Comparison of ENCODE assay signal across 22 cellular contexts in genomic region chr6:30317913-30318589, GRCh38. TPM values are rescaled to one million over a fixed set of nuclear protein-coding genes. Genes with fewer than 3 reads are reported as not detected.
DNase-seq lines count a peak whose midpoint lies in the region; ATAC-seq, FAIRE-seq and TF ChIP-seq lines count a peak whose summit lies in the region.
"Had no signal": no experiment of that assay in that cellular context is flagged by ENCODE, and none has a peak within 500 bp of the region (broad histone marks: within the 10 kb centered on the region; RNA-seq: fewer than 3 reads in every experiment).

No MANE protein-coding gene starts in this region.

- ATAC-seq in activated T-cell treated with anti-CD3 and anti-CD28 coated beads, Interleukin-2, amount 50 U/mL, for 72 hours (replicated peaks in 1 of 2) = no peak
- ATAC-seq in T-cell (replicated peaks in 1 of 4) (peak in 3 of 4 experiments; percentile 27 to 62 (median 44)), K562 (no peak), GM19397 (IDR thresholded peaks at IDR 0.05; ENCODE audit: unreplicated experiment) (no peak)
- ATAC-seq: left cardiac atrium had no signal

- peaks cover 0 to 30% of the 10 kb centered on the region in 2 donors for H3K36me3 Mint-ChIP-seq in activated T-cell treated with anti-CD3 and anti-CD28 coated beads, Interleukin-2, amount 50 U/mL, for 72 hours (ENCODE audit: insufficient read depth in 2 of 2)
- H3K36me3 Mint-ChIP-seq in T-cell = peaks cover 53% of the 10 kb centered on the region
- H3K36me3 Mint-ChIP-seq in nephron progenitor cell (ENCODE audit: low read depth) = peaks cover 81% of the 10 kb centered on the region

- H3K27ac ChIP-seq in K562 (ENCODE audit: extremely low read depth, low read depth, low read length) (no peak overlapping the region), OCI-LY7 (ENCODE audit: low read depth, low read length, poor library complexity, severe bottlenecking) (no peak overlapping the region)
- H3K27ac ChIP-seq: ascending aorta, C4-2B, neutrophil had no signal

- TF ChIP-seq RAD21 in K562 (CRISPR knock-in tag; conservative IDR thresholded peaks at IDR 0.05 in 1 of 2, IDR thresholded peaks at IDR 0.05 in 1 of 2) = no peak

- H3K4me1 ChIP-seq in K562 (replicated peaks in 1 of 2; ENCODE audit: control insufficient read depth in 2 of 2, insufficient read depth in 2 of 2, low read length in 2 of 2) = peaks cover 7 to 13% of the 10 kb centered on the region in 2 experiments; a peak in 4 of 5 replicates
- H3K4me1 ChIP-seq in OCI-LY7 (ENCODE audit: insufficient read depth, low read length, poor library complexity, severe bottlenecking) = peaks cover 10% of the 10 kb centered on the region
- H3K4me1 ChIP-seq: ascending aorta had no signal

- no peak for TF ChIP-seq POLR2A in K562 (conservative IDR thresholded peaks at IDR 0.05)

- H3K4me3 ChIP-seq in K562 (no peak overlapping the region), OCI-LY7 (ENCODE audit: low read depth, low read length, poor library complexity, severe bottlenecking) (no peak overlapping the region)
- H3K4me3 ChIP-seq: ascending aorta had no signal

- TF ChIP-seq EP300 in K562 (IDR thresholded peaks at IDR 0.05; ENCODE audit: low read length) = no peak

- H4K20me1 ChIP-seq in K562 (replicated peaks; ENCODE audit: control insufficient read depth, insufficient read depth, low read length) = peaks cover 5% of the 10 kb centered on the region; the same call in 1 of the 2 replicates
- H4K20me1 ChIP-seq in OCI-LY7 (ENCODE audit: insufficient read depth, low read length) = peaks cover 39% of the 10 kb centered on the region

- peaks cover 68% of the 10 kb centered on the region for H3K4me1 Mint-ChIP-seq in activated T-cell treated with anti-CD3 and anti-CD28 coated beads, Interleukin-2, amount 50 U/mL, for 72 hours (ENCODE audit: low read depth)
- H3K4me1 Mint-ChIP-seq in T-cell (peaks cover 73 to 79% (median 75%) of the 10 kb centered on the region in 3 donors), nephron progenitor cell (peaks cover 12% of the 10 kb centered on the region)

- no peak for DNase-seq in activated T-cell treated with anti-CD3 and anti-CD28 coated beads, Interleukin-2, amount 50 U/mL, for 72 hours
- DNase-seq in activated T-cell treated with anti-CD3 and anti-CD28 coated beads, Interleukin-2, amount 50 U/mL, for 1 hour = no peak
- DNase-seq in T-cell (peak in 2 of 34 experiments; percentile 6 to 8), K562 (ENCODE audit: extremely low read depth in 1 of 4, low spot score in 3 of 4) (no peak), nephron progenitor cell (no peak), NCI-H2227 (lab: John Stamatoyannopoulos, UW; ENCODE audit: unreplicated experiment) (no peak), OCI-LY7 (ENCODE audit: low spot score) (no peak)
- DNase-seq: activated CD4-positive, alpha-beta T cell treated with anti-CD3 and anti-CD28 coated beads for 4 hours; cerebellar nuclear complex; DMS53; effector memory CD4-positive, alpha-beta T cell; left cardiac atrium; NCI-H1930; NCI-H510A treated with DMSO at 0.1 percent for 48 hours; stimulated activated CD8-positive, alpha-beta memory T cell treated with anti-CD3 and anti-CD28 coated beads, Interleukin-4, amount 100 ng/mL, for 48 hours had no signal

- H3K27me3 ChIP-seq in K562 (ENCODE audit: control insufficient read depth in 2 of 2, insufficient read depth in 2 of 2, low read length in 2 of 2) = no peaks in the 10 kb centered on the region
- H3K27me3 ChIP-seq: ascending aorta, neutrophil had no signal

- TF ChIP-seq CTCF in K562 (IDR thresholded peaks at IDR 0.05 in 2 of 3, conservative IDR thresholded peaks at IDR 0.05 in 1 of 3; ENCODE audit: insufficient read depth in 2 of 3, low read depth in 1 of 3, low read length in 3 of 3) (no peak), nephron progenitor cell (IDR thresholded peaks at IDR 0.05) (no peak), OCI-LY7 (conservative IDR thresholded peaks at IDR 0.05; ENCODE audit: low read length) (no peak)

- H3K9me1 ChIP-seq in K562 (ENCODE audit: control insufficient read depth, insufficient read depth, low read length) = no peaks in the 10 kb centered on the region

- no peaks in the 10 kb centered on the region for H3K9me3 Mint-ChIP-seq in activated T-cell treated with anti-CD3 and anti-CD28 coated beads, Interleukin-2, amount 50 U/mL, for 72 hours
- H3K9me3 Mint-ChIP-seq in T-cell = no peaks in the 10 kb centered on the region
- H3K9me3 Mint-ChIP-seq in nephron progenitor cell = peaks cover 5% of the 10 kb centered on the region
- H3K9me3 Mint-ChIP-seq: IgD-negative memory B cell, mesothelial cell of epicardium had no signal

- WGBS in K562 (ENCODE audit: insufficient coverage, low coverage, missing lambda C conversion rate) = 84% methylated on average over 6 of the region's 6 CpGs

- H3K79me2 ChIP-seq in K562 (ENCODE audit: control insufficient read depth, insufficient read depth, low read length) (peaks cover 100% of the 10 kb centered on the region), OCI-LY7 (ENCODE audit: insufficient read depth, low read depth, low read length) (peaks cover 91% of the 10 kb centered on the region)

- H3K27me3 Mint-ChIP-seq in activated T-cell treated with anti-CD3 and anti-CD28 coated beads, Interleukin-2, amount 50 U/mL, for 72 hours (ENCODE audit: low read depth) = no peaks in the 10 kb centered on the region
- H3K27me3 Mint-ChIP-seq in T-cell = no peaks in the 10 kb centered on the region
- H3K27me3 Mint-ChIP-seq in nephron progenitor cell (ENCODE audit: low read depth, poor library complexity) = peaks cover 5% of the 10 kb centered on the region
- H3K27me3 Mint-ChIP-seq: IgD-negative memory B cell had no signal

- BruUV-seq in K562 (replicated peaks; lab: Mats Ljungman, UMichigan) (no TSS peak), OCI-LY7 (replicated peaks; lab: Mats Ljungman, UMichigan) (no TSS peak)

- H3K9me3 ChIP-seq in K562 (replicated peaks; ENCODE audit: control insufficient read depth, insufficient read depth, low read depth, low read length) (no peaks in the 10 kb centered on the region), OCI-LY7 (ENCODE audit: low read length) (no peaks in the 10 kb centered on the region)
- H3K9me3 ChIP-seq: ascending aorta, neutrophil had no signal

- FAIRE-seq in K562 (lab: Jason Lieb, UNC) = no peak
- FAIRE-seq: GM12891 had no signal

- peak overlapping the region; percentile 12 to 46 for H3K4me3 Mint-ChIP-seq in activated T-cell treated with anti-CD3 and anti-CD28 coated beads, Interleukin-2, amount 50 U/mL, for 72 hours
- H3K4me3 Mint-ChIP-seq in T-cell = peak overlapping the region; percentile 17 to 57 (median 40)
- no peak overlapping the region for H3K4me3 Mint-ChIP-seq in nephron progenitor cell
- H3K4me3 Mint-ChIP-seq: mesothelial cell of epicardium had no signal

- H3K36me3 ChIP-seq in K562 (ENCODE audit: control insufficient read depth, insufficient read depth, low read length) (peaks cover 87% of the 10 kb centered on the region), OCI-LY7 (ENCODE audit: insufficient read depth, low read length) (peaks cover 83% of the 10 kb centered on the region)

- H2AFZ ChIP-seq in K562 (ENCODE audit: low read depth, low read length) = no peak overlapping the region
- no peak overlapping the region for H2AFZ ChIP-seq in OCI-LY7 (ENCODE audit: low read length)

- CTCF ChIA-PET in T-cell (lab: Charles Lee) = interaction anchor here in 1 of 2 donors (1.2 kb wide), 1 partner anchor 94 kb away, joined by 4 read pairs; no protein-coding TSS in a partner anchor
- CTCF ChIA-PET in K562 (lab: Yijun Ruan, JAX; ENCODE audit: low intra/inter-chr PET ratio) = no interaction called here
- CTCF ChIA-PET in OCI-LY7 (lab: Charles Lee; ENCODE audit: unreplicated experiment) = interaction anchor here (0.5 kb wide), 1 partner anchor 9 kb away, joined by 3 read pairs; the partner anchor contains the start of gene TRIM39

- POLR2A ChIA-PET in T-cell (lab: Charles Lee) = interaction anchor here in 1 of 2 donors (1.7 kb wide), 1 partner anchor 9 kb away, joined by 5 read pairs; the partner anchor contains the start of gene TRIM39
- POLR2A ChIA-PET in K562 (lab: Yijun Ruan, JAX) = interaction anchor here (1.2 to 2.5 kb wide), 2 partner anchors 8 to 21 kb away, joined by 3 to 18 read pairs; partner anchors contain the start of gene TRIM39
- POLR2A ChIA-PET in OCI-LY7 (lab: Charles Lee) = interaction anchor here (1.0 to 1.2 kb wide), 2 partner anchors 8 to 13 kb away, joined by 4 to 5 read pairs; partner anchors contain the start of gene TRIM39

- H3K4me2 ChIP-seq in K562 (ENCODE audit: insufficient read depth, low read length) (no peak overlapping the region), OCI-LY7 (ENCODE audit: low read length) (no peak overlapping the region)

- peak overlapping the region; percentile 36 for H3K27ac Mint-ChIP-seq in activated T-cell treated with anti-CD3 and anti-CD28 coated beads, Interleukin-2, amount 50 U/mL, for 72 hours
- peak overlapping the region; percentile 59 to 74 for H3K27ac Mint-ChIP-seq in T-cell
- peak overlapping the region; percentile 52 for H3K27ac Mint-ChIP-seq in nephron progenitor cell
- H3K27ac Mint-ChIP-seq: mesothelial cell of epicardium had no signal

- H3K9ac ChIP-seq in K562 (ENCODE audit: insufficient read depth in 1 of 2, low read depth in 2 of 2, low read length in 2 of 2) = no peak overlapping the region

- intact Hi-C loops in K562 (cut with micrococcal nuclease) = loop anchor here (5.0 kb wide), 1 partner anchor 911 kb away; no protein-coding TSS in a partner anchor
- intact Hi-C loops in OCI-LY7 (cut with micrococcal nuclease; ENCODE audit: unreplicated experiment) = no loop called here

- H3K9me2 ChIP-seq in OCI-LY7 (ENCODE audit: insufficient read depth, low read length) = no peaks in the 10 kb centered on the region

- in situ Hi-C loops in K562 (cut with MboI) = no loop called here

RNA-seq across cellular contexts. Expression of gene TRIM39, which starts 8.7 kb away (rescaled TPM):
- 10 to 100 TPM; 18.8 to 20.0 TPM for total RNA-seq in activated T-cell treated with anti-CD3 and anti-CD28 coated beads, Interleukin-2, amount 50 U/mL, for 72 hours
- total RNA-seq in T-cell (10 to 100 TPM; 25.1 to 50.6 (median 29.5) TPM), K562 (2014; rRNA removed) (12.5 and 14.8 TPM in 2 replicates), K562 (2014; rRNA removed; fragmentation: Illumina TruSeq; extraction: Trizol) (12.8 and 13.7 TPM in 2 replicates), K562 (2015; rRNA removed; fragmentation: Illumina TruSeq; extraction: Trizol) (10.2 TPM in 2 replicates), K562 (2021) (15.3 and 17.4 TPM in 2 replicates), OCI-LY7 (2022) (13.8 and 17.0 TPM in 2 replicates)
- 32.1 and 33.3 TPM in 2 replicates for total RNA-seq in K562 (2011; cell fraction: chromatin; rRNA removed; ENCODE audit: low replicate concordance)
- total RNA-seq in K562 (2011; cell fraction: nucleolus; rRNA removed) = 19.3 and 21.2 TPM in 2 replicates
- 21.7 and 22.1 TPM in 2 replicates for total RNA-seq in K562 (2011; cell fraction: nucleoplasm; rRNA removed)
- polyA plus RNA-seq in K562 (2011; rRNA removed) (11.6 and 17.1 TPM in 2 replicates), K562 (2014; fragmentation: Illumina TruSeq; extraction: Trizol) (17.6 and 17.7 TPM in 2 replicates), K562 (2014; fragmentation: Nextera tagmentation; extraction: Ambion mirVana) (1 to 10 TPM; 5.6 to 5.8 TPM), K562 (2014; rRNA removed) (17.2 and 18.4 TPM in 2 replicates)
- polyA plus RNA-seq in K562 (2011; cell fraction: cytosol; rRNA removed) = 9.0 and 10.0 TPM in 2 replicates
- 35.2 and 49.0 TPM in 2 replicates for polyA plus RNA-seq in K562 (2011; cell fraction: nucleus; rRNA removed)
- 10.5 and 11.9 TPM in 2 replicates for polyA plus RNA-seq in K562 (2012)
- 9.4 and 12.4 TPM in 2 replicates for polyA minus RNA-seq in K562 (2011; rRNA and poly(A)+ RNA removed)
- 7.5 and 12.2 TPM in 2 replicates for polyA minus RNA-seq in K562 (2011; cell fraction: cytosol; rRNA and poly(A)+ RNA removed)
- 16.7 and 20.2 TPM in 2 replicates for polyA minus RNA-seq in K562 (2011; cell fraction: nucleus; rRNA and poly(A)+ RNA removed)
- total RNA-seq in OCI-LY7 (2014; rRNA removed; shearing (Covaris generic)) = 10.9 and 11.4 TPM in 2 replicates

RNA-seq across cellular contexts. Expression of gene RPP21, which starts 26.9 kb away (rescaled TPM):
- total RNA-seq in activated T-cell treated with anti-CD3 and anti-CD28 coated beads, Interleukin-2, amount 50 U/mL, for 72 hours = 10 to 100 TPM; 26.4 to 31.1 TPM
- 10 to 100 TPM; 38.4 to 64.6 (median 56.7) TPM for total RNA-seq in T-cell
- total RNA-seq in K562 (2011; cell fraction: chromatin; rRNA removed; ENCODE audit: low replicate concordance) = 22.4 and 33.0 TPM in 2 replicates
- 49.1 and 56.7 TPM in 2 replicates for total RNA-seq in K562 (2011; cell fraction: nucleolus; rRNA removed)
- total RNA-seq in K562 (2011; cell fraction: nucleoplasm; rRNA removed) = 33.2 and 46.3 TPM in 2 replicates
- total RNA-seq in K562 (2014; rRNA removed) = 231 and 363 TPM in 2 replicates
- 50.5 and 62.1 TPM in 2 replicates for total RNA-seq in K562 (2014; rRNA removed; fragmentation: Illumina TruSeq; extraction: Trizol)
- total RNA-seq in K562 (2015; rRNA removed; fragmentation: Illumina TruSeq; extraction: Trizol) = 164 and 166 TPM in 2 replicates
- total RNA-seq in K562 (2021) = 159 and 178 TPM in 2 replicates
- 88.9 and 90.3 TPM in 2 replicates for polyA plus RNA-seq in K562 (2011; rRNA removed)
- 198 and 661 TPM in 2 replicates for polyA plus RNA-seq in K562 (2011; cell fraction: cytosol; rRNA removed)
- 152 and 277 TPM in 2 replicates for polyA plus RNA-seq in K562 (2011; cell fraction: nucleus; rRNA removed)
- polyA plus RNA-seq in K562 (2012) = 234 and 238 TPM in 2 replicates
- polyA plus RNA-seq in K562 (2014; fragmentation: Illumina TruSeq; extraction: Trizol) = 83.9 and 235 TPM in 2 replicates
- 100 to 1,000 TPM; 201 to 246 TPM for polyA plus RNA-seq in K562 (2014; fragmentation: Nextera tagmentation; extraction: Ambion mirVana)
- polyA plus RNA-seq in K562 (2014; rRNA removed) = 362 and 376 TPM in 2 replicates
- 9.7 and 16.9 TPM in 2 replicates for polyA minus RNA-seq in K562 (2011; rRNA and poly(A)+ RNA removed)
- polyA minus RNA-seq in K562 (2011; cell fraction: cytosol; rRNA and poly(A)+ RNA removed) = 29.1 and 38.4 TPM in 2 replicates
- polyA minus RNA-seq in K562 (2011; cell fraction: nucleus; rRNA and poly(A)+ RNA removed) = 24.5 and 25.5 TPM in 2 replicates
- 77.3 and 88.1 TPM in 2 replicates for total RNA-seq in OCI-LY7 (2014; rRNA removed; shearing (Covaris generic))
- 50.4 and 51.4 TPM in 2 replicates for total RNA-seq in OCI-LY7 (2022)

Comparison
In these comparisons a context has a peak if more than half of its experiments do, and no peak if none do; other contexts are left out.
1. ATAC-seq: peak in T-cell (3 of 4); none in activated T-cell treated with anti-CD3 and anti-CD28 coated beads, Interleukin-2, amount 50 U/mL, for 72 hours (0 of 2), K562 (single experiment) and GM19397 (single experiment).
2. Peak in every context shown above with its lines, with median percentiles within 50 percentile points of each other: H3K27ac Mint-ChIP-seq.